ENCODE assay signal across 11 cellular contexts in the genomic region with DNA sequence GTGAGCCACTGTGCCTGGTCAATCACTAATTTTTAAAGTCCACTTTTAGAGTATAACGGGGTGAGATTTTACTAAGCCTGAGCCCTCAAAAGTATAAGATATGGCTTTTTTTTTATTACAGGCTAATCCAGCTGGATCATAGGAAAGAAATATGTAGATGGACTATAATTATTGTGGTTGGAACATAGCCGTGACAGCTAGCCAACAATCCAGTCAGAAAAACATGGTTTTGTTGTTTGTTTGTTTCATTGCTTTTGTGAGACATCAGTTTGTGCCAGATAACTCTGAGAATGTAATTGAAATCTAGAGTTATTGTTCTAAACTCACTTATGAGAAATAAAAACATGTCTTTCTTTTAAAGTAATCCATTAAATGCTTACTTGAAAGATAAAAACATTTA.
"Had no signal": no experiment of that assay in that cellular context is flagged by ENCODE, and none has a peak within 500 bp of the region (broad histone marks: within the 10 kb centered on the region; RNA-seq: fewer than 3 reads in every experiment).

No MANE protein-coding gene starts in this region.

- H3K27ac ChIP-seq: GM23248 had no signal

- H3K9me3 Mint-ChIP-seq: GM23338, H9, HFFc6 had no signal

- DNase-seq: GM23248, GOT3, H7, H9, HCEC 1CT, HFFc6 had no signal

- ATAC-seq: GM23338, HCT116 had no signal

- H3K4me1 ChIP-seq: HAP-1 had no signal

- H3K27ac Mint-ChIP-seq: GM23338, H9, HFFc6 had no signal

- H3K4me3 Mint-ChIP-seq: GM23338, H9, HFFc6 had no signal

- H3K4me3 ChIP-seq: GM23248, GM23338, HAP-1 had no signal

- H3K4me2 ChIP-seq: GM23338 had no signal

- H3K9ac ChIP-seq: GM23248 had no signal

- FAIRE-seq: H1, H54 had no signal

- H2AFZ ChIP-seq: GM23248, GM23338 had no signal

- H3K9me3 ChIP-seq: HAP-1 had no signal

- H3K36me3 ChIP-seq: HAP-1 had no signal
